ENCODE assay signal across 8 cellular contexts in the genomic region with DNA sequence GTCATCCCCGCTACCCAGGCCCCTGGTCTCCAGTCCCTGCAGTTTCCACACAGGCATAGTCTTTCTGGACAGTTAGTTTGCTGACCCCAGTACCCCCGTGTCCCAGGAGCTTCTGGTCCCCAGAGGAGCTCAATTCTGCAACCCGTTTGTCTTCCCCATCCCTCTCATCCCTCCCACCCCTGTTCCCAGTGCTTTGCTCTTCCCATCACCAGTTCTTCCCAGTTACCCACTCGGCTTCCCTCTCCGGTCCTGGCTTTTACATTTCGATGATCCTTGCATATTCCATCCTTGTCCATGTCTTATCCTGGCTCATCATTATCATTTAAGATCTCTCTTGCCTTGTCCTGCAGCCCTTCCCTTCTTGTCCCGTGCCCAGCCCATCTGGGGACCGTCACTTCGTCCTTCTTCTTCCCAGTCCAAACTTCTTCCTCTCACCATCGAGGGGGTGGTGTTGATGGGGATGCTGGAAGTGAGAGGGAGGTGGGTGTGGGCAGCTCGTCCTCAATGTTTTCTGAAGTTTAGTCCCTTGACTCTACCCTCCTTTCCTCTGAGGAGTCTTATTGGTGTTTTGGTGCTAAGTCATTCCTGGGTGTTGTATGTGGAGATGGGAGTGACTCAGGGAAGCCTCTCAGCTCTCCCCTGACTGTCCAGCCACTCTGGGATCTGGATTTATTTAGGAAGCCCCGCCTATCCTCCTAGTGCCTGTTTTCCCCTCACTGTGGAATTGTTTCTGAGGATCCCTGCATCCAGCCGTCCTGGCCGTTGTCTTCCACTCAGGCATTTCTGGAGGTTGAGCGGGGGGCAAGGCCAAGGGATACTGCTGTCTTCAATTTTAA. TPM values are rescaled to one million over a fixed set of nuclear protein-coding genes. Genes with fewer than 3 reads are reported as not detected.
A peak's percentile ranks its signal among the peaks of the same experiment; 100 is the strongest.
DNase-seq lines count a peak whose midpoint lies in the region; TF ChIP-seq lines count a peak whose summit lies in the region.

No MANE protein-coding gene starts in this region.

- DNase-seq in CD8-positive, alpha-beta memory T cell = no peak
- no peak for DNase-seq in breast epithelium (ENCODE audit: low spot score in 2 of 2)
- DNase-seq in kidney glomerular epithelial cell (lab: John Stamatoyannopoulos, UW) = peak; percentile 32
- DNase-seq in substantia nigra (lab: John Stamatoyannopoulos, UW) = peak in 7 of 49 donors; percentile 18 to 42 (median 28)
- no peak for DNase-seq in GF-D8 (lab: John Stamatoyannopoulos, UW)
- no peak for DNase-seq in COLO668 (lab: John Stamatoyannopoulos, UW; ENCODE audit: unreplicated experiment)
- no peak for DNase-seq in NCI-H2171 (lab: John Stamatoyannopoulos, UW)

- H3K9me3 Mint-ChIP-seq in CD8-positive, alpha-beta memory T cell = no peaks in the 10 kb centered on the region

- no peaks in the 10 kb centered on the region for H3K9me2 ChIP-seq in Loucy (replicated peaks; ENCODE audit: low read depth, low read length)

- peak overlapping the region; percentile 80 for H3K27ac ChIP-seq in CD8-positive, alpha-beta memory T cell (ENCODE audit: low read depth, low read length)
- H3K27ac ChIP-seq in breast epithelium (peak overlapping the region; percentile 80 to 88), substantia nigra (ENCODE audit: low read depth, low read length, poor library complexity, severe bottlenecking) (peak overlapping the region; percentile 86)

- intact Hi-C loops in breast epithelium (cut with DNase I; ENCODE audit: low total_unique reads) = no loop called here

- H3K36me3 ChIP-seq in CD8-positive, alpha-beta memory T cell (ENCODE audit: insufficient read depth, low read length) = no peaks in the 10 kb centered on the region
- H3K36me3 ChIP-seq in Loucy (ENCODE audit: insufficient read depth, low read length) (no peaks in the 10 kb centered on the region), breast epithelium (no peaks in the 10 kb centered on the region)

- TF ChIP-seq POLR2A in breast epithelium (IDR thresholded peaks at IDR 0.05) = no peak

- H3K79me2 ChIP-seq in Loucy (ENCODE audit: insufficient read depth, low read length) = no peaks in the 10 kb centered on the region

- H3K9ac ChIP-seq in Loucy (ENCODE audit: low read depth, low read length, poor library complexity, severe bottlenecking) = peak overlapping the region; percentile 85

- TF ChIP-seq CTCF in Loucy (conservative IDR thresholded peaks at IDR 0.05; ENCODE audit: low read length) = no peak
- TF ChIP-seq CTCF in breast epithelium (IDR thresholded peaks at IDR 0.05) = no peak

- peak overlapping the region; percentile 93 to 98 (median 95) for H3K4me3 Mint-ChIP-seq in CD8-positive, alpha-beta memory T cell

- H3K27me3 ChIP-seq in CD8-positive, alpha-beta memory T cell (ENCODE audit: insufficient read depth, low read length, poor library complexity, severe bottlenecking) = no peaks in the 10 kb centered on the region
- H3K27me3 ChIP-seq in Loucy (ENCODE audit: insufficient read depth, low read length, poor library complexity, severe bottlenecking) (no peaks in the 10 kb centered on the region), breast epithelium (no peaks in the 10 kb centered on the region)

- peak overlapping the region; percentile 67; the same call in 1 of the 2 replicates for H2AFZ ChIP-seq in Loucy (ENCODE audit: low read length)

- H4K20me1 ChIP-seq in Loucy (ENCODE audit: insufficient read depth, low read length, poor library complexity, severe bottlenecking) = no peaks in the 10 kb centered on the region

- H3K27ac Mint-ChIP-seq in CD8-positive, alpha-beta memory T cell = peak overlapping the region; percentile 51 to 95 (median 90)

- no peaks in the 10 kb centered on the region for H3F3A ChIP-seq in Loucy (ENCODE audit: low read depth)

- POLR2A ChIA-PET in CD8-positive, alpha-beta memory T cell (lab: Charles Lee) = interaction anchor here (1.0 to 1.1 kb wide), 2 partner anchors 61 to 63 kb away, joined by 3 to 7 read pairs; a partner anchor contains a TSS

- H3K4me2 ChIP-seq in Loucy (ENCODE audit: low read depth, low read length, poor library complexity, severe bottlenecking) = peak overlapping the region; percentile 91

- H3K4me1 Mint-ChIP-seq in CD8-positive, alpha-beta memory T cell = peaks cover 28 to 43% (median 40%) of the 10 kb centered on the region in 3 donors

- no peaks in the 10 kb centered on the region for H3K27me3 Mint-ChIP-seq in CD8-positive, alpha-beta memory T cell

- CTCF ChIA-PET in CD8-positive, alpha-beta memory T cell (lab: Charles Lee) = interaction anchor here (1.1 to 1.3 kb wide), 2 partner anchors 90 to 102 kb away, joined by 3 to 9 read pairs; no protein-coding TSS in a partner anchor

- peaks cover 23% of the 10 kb centered on the region for H3K4me1 ChIP-seq in CD8-positive, alpha-beta memory T cell (ENCODE audit: insufficient read depth, low read length)
- H3K4me1 ChIP-seq in Loucy (ENCODE audit: insufficient read depth, low read length, poor library complexity, severe bottlenecking) (peaks cover 9% of the 10 kb centered on the region), breast epithelium (peaks cover 4 to 10% of the 10 kb centered on the region in 2 donors)

- no peaks in the 10 kb centered on the region for H3K9me3 ChIP-seq in CD8-positive, alpha-beta memory T cell (ENCODE audit: low read length)
- no peaks in the 10 kb centered on the region for H3K9me3 ChIP-seq in Loucy (ENCODE audit: insufficient read depth, low read depth, low read length)
- no peaks in the 10 kb centered on the region for H3K9me3 ChIP-seq in breast epithelium

- H3K4me3 ChIP-seq in CD8-positive, alpha-beta memory T cell (ENCODE audit: low read length) = peak overlapping the region; percentile 87
- peak overlapping the region; percentile 96 for H3K4me3 ChIP-seq in Loucy (ENCODE audit: low read length, poor library complexity, severe bottlenecking)
- peak overlapping the region; percentile 87 to 95 (median 89) for H3K4me3 ChIP-seq in breast epithelium

- peaks cover 0 to 8% (median 0%) of the 10 kb centered on the region in 3 donors for H3K36me3 Mint-ChIP-seq in CD8-positive, alpha-beta memory T cell

RNA-seq across cellular contexts. Expression of a gene that starts 0.9 kb away (rescaled TPM):
- 10 to 100 TPM; 12.0 to 14.4 TPM for total RNA-seq in CD8-positive, alpha-beta memory T cell
- polyA plus RNA-seq in CD8-positive, alpha-beta memory T cell = 12.4 TPM
- total RNA-seq in breast epithelium = 10 to 100 TPM; 19.2 to 37.4 (median 28.8) TPM

RNA-seq across cellular contexts. Expression of a gene that starts 12.4 kb away (rescaled TPM):
- total RNA-seq in CD8-positive, alpha-beta memory T cell = not detected
- not detected for polyA plus RNA-seq in CD8-positive, alpha-beta memory T cell
- total RNA-seq in breast epithelium = under 1 TPM in 2 of 3 donors, not detected in 1; 0.44 to 0.98 TPM

RNA-seq across cellular contexts. Expression of a gene that starts 35.6 kb away (rescaled TPM):
- total RNA-seq in CD8-positive, alpha-beta memory T cell = 1 to 10 TPM; 9.4 to 9.7 TPM
- 1.3 TPM for polyA plus RNA-seq in CD8-positive, alpha-beta memory T cell
- total RNA-seq in breast epithelium = 10 to 100 TPM; 14.8 to 23.9 (median 20.3) TPM
